Comparison of ENCODE assay signal across 20 cellular contexts in the genomic region with DNA sequence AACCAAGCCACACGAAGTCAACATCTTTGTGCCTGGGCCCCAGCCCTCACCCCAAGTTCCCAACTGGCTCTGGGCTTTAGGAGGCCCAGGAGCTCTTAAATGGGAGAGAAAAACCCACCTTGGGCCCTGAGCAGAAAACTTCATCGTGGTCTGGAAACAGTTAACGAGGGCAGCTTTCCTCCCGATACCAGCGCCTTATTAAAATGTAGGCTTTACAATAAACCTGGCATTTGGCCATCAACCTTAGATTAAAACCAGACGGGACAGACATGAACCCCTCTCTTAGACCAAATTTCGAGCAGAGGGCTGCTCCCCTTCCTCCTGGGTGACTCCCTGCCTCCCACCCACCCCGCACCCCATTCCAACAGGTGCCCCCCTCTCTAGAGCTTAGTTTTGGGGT. TPM values are rescaled to one million over a fixed set of nuclear protein-coding genes. Genes with fewer than 3 reads are reported as not detected.
"Had no signal": no experiment of that assay in that cellular context is flagged by ENCODE, and none has a peak within 500 bp of the region (broad histone marks: within the 10 kb centered on the region; RNA-seq: fewer than 3 reads in every experiment).

No MANE protein-coding gene starts in this region.

- DNase-seq: activated CD4-positive, alpha-beta T cell treated with anti-CD3 and anti-CD28 coated beads for 1 hour; activated CD4-positive, alpha-beta T cell treated with anti-CD3 and anti-CD28 coated beads, Interleukin-2, amount 50 U/mL, for 1 hour; activated CD8-positive, alpha-beta T cell treated with anti-CD3 and anti-CD28 coated beads, Interleukin-2, amount 10 ng/mL, durations not matched to agents 7 days and 5 days; activated gamma-delta T cell treated with Interleukin-2 at 50 U/mL for 16 hours; central memory CD4-positive, alpha-beta T cell; effector memory CD4-positive, alpha-beta T cell; hypothalamus; left ventricle myocardium superior; mammary epithelial cell; midbrain; natural killer cell; ovary; psoas muscle; stimulated activated CD4-positive, alpha-beta T cell treated with anti-CD3 and anti-CD28 coated beads, Interleukin-12 subunit alpha, Interleukin-12 subunit beta, amount 100 ng/mL, for 4 hours; stimulated activated CD4-positive, alpha-beta T cell treated with anti-CD3 and anti-CD28 coated beads, Interleukin-4, amount 100 ng/mL, for 4 hours; T-helper 1 cell; trophoblast cell had no signal

- H3K27me3 ChIP-seq: ovary, right atrium auricular region had no signal

- H3K4me1 ChIP-seq: psoas muscle had no signal

- H3K4me3 ChIP-seq: ovary, psoas muscle, right atrium auricular region had no signal

- H3K9me3 ChIP-seq: ovary, psoas muscle, right atrium auricular region had no signal

- H3K36me3 ChIP-seq: ovary, right atrium auricular region had no signal

- H3K27ac ChIP-seq: ovary, psoas muscle had no signal

RNA-seq across cellular contexts. Expression of a gene that starts 39.4 kb away (rescaled TPM):
- total RNA-seq: astrocyte, frontal cortex, natural killer cell had no signal
- polyA plus RNA-seq: mammary epithelial cell had no signal

RNA-seq across cellular contexts. Expression of a gene that starts 48.0 kb away (rescaled TPM):
- total RNA-seq: activated CD8-positive, alpha-beta T cell treated with anti-CD3 and anti-CD28 coated beads, Interleukin-2, amount 10 ng/mL, durations not matched to agents 7 days and 5 days had no signal
